ENCODE assay signal across 8 cellular contexts in the genomic region with DNA sequence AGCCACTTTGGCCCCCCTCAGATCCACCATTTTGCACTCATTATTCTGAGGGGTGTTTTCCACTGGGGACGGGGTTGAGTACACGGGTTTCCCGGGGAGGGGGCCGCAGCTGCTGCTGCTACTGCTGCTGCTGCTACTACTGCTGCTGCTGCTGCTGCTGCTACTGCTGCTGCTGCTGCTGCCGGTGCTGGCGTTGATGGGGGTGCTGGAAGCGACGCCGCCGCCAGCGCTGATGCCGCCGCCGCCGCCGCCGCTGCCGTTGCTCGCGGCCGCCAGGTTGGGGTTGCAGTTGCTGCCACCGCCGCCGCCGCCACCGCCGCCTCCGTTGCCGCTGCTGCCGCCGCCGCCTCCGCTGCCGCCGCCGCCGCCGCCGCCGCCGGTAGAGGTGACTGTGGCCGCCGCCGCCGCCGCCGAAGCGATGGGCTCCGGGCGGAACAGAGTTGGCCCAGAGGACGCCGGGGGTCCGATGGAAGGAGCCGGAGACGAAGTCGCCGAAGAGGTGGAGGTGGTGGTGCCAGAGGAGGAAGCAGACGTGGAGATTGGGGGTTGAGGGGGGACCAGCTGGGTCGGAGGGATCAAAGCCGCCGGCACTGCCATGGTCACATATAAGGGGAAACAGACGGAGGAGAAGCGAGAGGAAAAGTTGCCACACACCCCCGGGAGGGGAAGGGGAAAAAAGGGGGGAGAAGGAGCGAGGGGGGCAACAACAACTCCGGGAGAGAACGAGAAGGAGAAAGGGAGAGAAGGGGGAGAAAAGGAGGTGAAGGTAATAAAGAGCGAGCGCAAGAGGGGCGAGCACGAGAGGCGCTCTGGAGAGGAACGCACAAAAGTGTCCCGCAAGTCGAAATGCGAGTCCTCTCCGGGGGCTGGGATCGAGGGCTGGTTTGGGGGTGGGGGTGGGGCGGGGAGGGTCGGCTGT. TPM values are rescaled to one million over a fixed set of nuclear protein-coding genes. Genes with fewer than 3 reads are reported as not detected.
DNase-seq lines count a peak whose midpoint lies in the region; ATAC-seq and TF ChIP-seq lines count a peak whose summit lies in the region.

No MANE protein-coding gene starts in this region.

- H3K27me3 Mint-ChIP-seq in CD4-positive, alpha-beta memory T cell = peaks cover 25 to 29% of the 10 kb centered on the region in 2 donors
- H3K27me3 Mint-ChIP-seq in memory B cell = peaks cover 21% of the 10 kb centered on the region
- H3K27me3 Mint-ChIP-seq in type B pancreatic cell = peaks cover 44% of the 10 kb centered on the region

- no peaks in the 10 kb centered on the region for H3K9me3 ChIP-seq in CD4-positive, alpha-beta memory T cell (ENCODE audit: control insufficient read depth in 1 of 2, low read length in 2 of 2)
- H3K9me3 ChIP-seq in SK-N-MC (ENCODE audit: low read depth, low read length) (no peaks in the 10 kb centered on the region), duodenal mucosa (ENCODE audit: control insufficient read depth in 1 of 2, low read length in 2 of 2) (no peaks in the 10 kb centered on the region)

- H3K4me1 ChIP-seq in CD4-positive, alpha-beta memory T cell (ENCODE audit: insufficient read depth, low read length) = no peaks in the 10 kb centered on the region
- H3K4me1 ChIP-seq in duodenal mucosa (ENCODE audit: control insufficient read depth in 1 of 2, insufficient read depth in 2 of 2, low read length in 2 of 2) = peaks cover 2 to 26% of the 10 kb centered on the region in 2 donors

- H3K27ac Mint-ChIP-seq in CD4-positive, alpha-beta memory T cell = no peak overlapping the region
- no peak overlapping the region for H3K27ac Mint-ChIP-seq in memory B cell
- H3K27ac Mint-ChIP-seq in type B pancreatic cell = peak overlapping the region; percentile 91

- H3K9ac ChIP-seq in SK-N-MC (ENCODE audit: insufficient read length) (no peak overlapping the region), duodenal mucosa (ENCODE audit: low read depth in 1 of 2, low read length in 2 of 2) (peak overlapping the region; percentile 78 to 87)

- CTCF ChIA-PET in CD4-positive, alpha-beta memory T cell (lab: Charles Lee; ENCODE audit: partially characterized antibody) = no interaction called here

- intact Hi-C loops in CD4-positive, alpha-beta memory T cell (cut with micrococcal nuclease) = no loop called here

- H3K36me3 ChIP-seq in CD4-positive, alpha-beta memory T cell (ENCODE audit: insufficient read depth, low read length) = no peaks in the 10 kb centered on the region
- H3K36me3 ChIP-seq in SK-N-MC (ENCODE audit: insufficient read depth, low read length) (no peaks in the 10 kb centered on the region), duodenal mucosa (ENCODE audit: control insufficient read depth in 1 of 2, insufficient read depth in 2 of 2, low read length in 2 of 2) (no peaks in the 10 kb centered on the region)

- H3K36me3 Mint-ChIP-seq in CD4-positive, alpha-beta memory T cell = no peaks in the 10 kb centered on the region
- H3K36me3 Mint-ChIP-seq in memory B cell (no peaks in the 10 kb centered on the region), type B pancreatic cell (peaks cover 4% of the 10 kb centered on the region)

- H3K4me1 Mint-ChIP-seq in CD4-positive, alpha-beta memory T cell = peaks cover 8 to 20% (median 13%) of the 10 kb centered on the region in 4 donors
- H3K4me1 Mint-ChIP-seq in memory B cell (peaks cover 14% of the 10 kb centered on the region), type B pancreatic cell (ENCODE audit: unreplicated experiment) (peaks cover 19% of the 10 kb centered on the region)

- DNase-seq in CD4-positive, alpha-beta memory T cell = no peak
- DNase-seq in SK-N-MC (ENCODE audit: low read depth, low spot score) = no peak
- DNase-seq in memory B cell (ENCODE audit: low spot score in 2 of 2) = no peak
- peak; percentile 71 for DNase-seq in type B pancreatic cell (ENCODE audit: extremely low spot score, unreplicated experiment)

- no peak for TF ChIP-seq CTCF in type B pancreatic cell (conservative IDR thresholded peaks at IDR 0.05)

- peaks cover 0 to 12% (median 4%) of the 10 kb centered on the region in 8 donors for H3K9me3 Mint-ChIP-seq in CD4-positive, alpha-beta memory T cell
- H3K9me3 Mint-ChIP-seq in memory B cell (no peaks in the 10 kb centered on the region), type B pancreatic cell (no peaks in the 10 kb centered on the region)

- H3K4me3 ChIP-seq in CD4-positive, alpha-beta memory T cell (ENCODE audit: low read length in 2 of 2) = no peak overlapping the region
- H3K4me3 ChIP-seq in SK-N-MC = peak overlapping the region; percentile 76
- peak overlapping the region; percentile 90 to 99 for H3K4me3 ChIP-seq in duodenal mucosa (ENCODE audit: low read depth in 1 of 2, low read length in 2 of 2)

- peaks cover 13% of the 10 kb centered on the region for H3K27me3 ChIP-seq in CD4-positive, alpha-beta memory T cell (ENCODE audit: insufficient read depth, low read length)
- H3K27me3 ChIP-seq in duodenal mucosa (ENCODE audit: control insufficient read depth in 1 of 2, insufficient read depth in 2 of 2, low read length in 2 of 2) = no peaks in the 10 kb centered on the region

- peak; percentile 41 for ATAC-seq in GM21786 (IDR thresholded peaks at IDR 0.05; ENCODE audit: unreplicated experiment)
- ATAC-seq in memory B cell (ENCODE audit: low read depth) = no peak
- no peak for ATAC-seq in GM18517 (IDR thresholded peaks at IDR 0.05; ENCODE audit: unreplicated experiment)
- ATAC-seq in GM21717 (IDR thresholded peaks at IDR 0.05; ENCODE audit: unreplicated experiment) = no peak

- no peak overlapping the region for H3K27ac ChIP-seq in CD4-positive, alpha-beta memory T cell (ENCODE audit: low read depth, low read length)
- no peak overlapping the region for H3K27ac ChIP-seq in SK-N-MC
- H3K27ac ChIP-seq in duodenal mucosa (ENCODE audit: low read depth, low read length) = peak overlapping the region; percentile 84

- H3K4me3 Mint-ChIP-seq in CD4-positive, alpha-beta memory T cell = peak overlapping the region in 7 of 8 donors; percentile 46 to 79 (median 63)
- H3K4me3 Mint-ChIP-seq in memory B cell (peak overlapping the region; percentile 52), type B pancreatic cell (peak overlapping the region; percentile 97)

- POLR2A ChIA-PET in CD4-positive, alpha-beta memory T cell (lab: Charles Lee; ENCODE audit: partially characterized antibody) = no interaction called here

RNA-seq across cellular contexts. Expression of a gene that starts 0.6 kb away (rescaled TPM):
- total RNA-seq in CD4-positive, alpha-beta memory T cell = not detected
- polyA plus RNA-seq in CD4-positive, alpha-beta memory T cell = not detected
- total RNA-seq in type B pancreatic cell (ENCODE audit: low replicate concordance) = 21.2 and 39.5 TPM in 2 replicates

Comparison
In these comparisons a context has a peak if more than half of its experiments do, and no peak if none do; other contexts are left out.
1. H3K4me3 ChIP-seq: peak in SK-N-MC (single experiment) and duodenal mucosa (2 of 2); none in CD4-positive, alpha-beta memory T cell (0 of 2).
2. RNA of a gene that starts 0.6 kb away (total RNA-seq): 21.2 to 39.5 TPM in type B pancreatic cell; not detected in CD4-positive, alpha-beta memory T cell; every median in the first group is over 10 times any median in the second.
3. Peak in every context shown above with its lines, with median percentiles within 50 percentile points of each other: H3K4me3 Mint-ChIP-seq.